In genomic region chr1:112237983-112238515, GRCh38 we compare ENCODE assay signal across 1 cellular context.
TF ChIP-seq lines count a peak whose summit lies in the region.

No MANE protein-coding gene starts in this region.

TF ChIP-seq in GM23338, 12 proteins besides CTCF, POLR2A, EP300 and RAD21 (continued from another document):
- TF ChIP-seq, protein P1, sequence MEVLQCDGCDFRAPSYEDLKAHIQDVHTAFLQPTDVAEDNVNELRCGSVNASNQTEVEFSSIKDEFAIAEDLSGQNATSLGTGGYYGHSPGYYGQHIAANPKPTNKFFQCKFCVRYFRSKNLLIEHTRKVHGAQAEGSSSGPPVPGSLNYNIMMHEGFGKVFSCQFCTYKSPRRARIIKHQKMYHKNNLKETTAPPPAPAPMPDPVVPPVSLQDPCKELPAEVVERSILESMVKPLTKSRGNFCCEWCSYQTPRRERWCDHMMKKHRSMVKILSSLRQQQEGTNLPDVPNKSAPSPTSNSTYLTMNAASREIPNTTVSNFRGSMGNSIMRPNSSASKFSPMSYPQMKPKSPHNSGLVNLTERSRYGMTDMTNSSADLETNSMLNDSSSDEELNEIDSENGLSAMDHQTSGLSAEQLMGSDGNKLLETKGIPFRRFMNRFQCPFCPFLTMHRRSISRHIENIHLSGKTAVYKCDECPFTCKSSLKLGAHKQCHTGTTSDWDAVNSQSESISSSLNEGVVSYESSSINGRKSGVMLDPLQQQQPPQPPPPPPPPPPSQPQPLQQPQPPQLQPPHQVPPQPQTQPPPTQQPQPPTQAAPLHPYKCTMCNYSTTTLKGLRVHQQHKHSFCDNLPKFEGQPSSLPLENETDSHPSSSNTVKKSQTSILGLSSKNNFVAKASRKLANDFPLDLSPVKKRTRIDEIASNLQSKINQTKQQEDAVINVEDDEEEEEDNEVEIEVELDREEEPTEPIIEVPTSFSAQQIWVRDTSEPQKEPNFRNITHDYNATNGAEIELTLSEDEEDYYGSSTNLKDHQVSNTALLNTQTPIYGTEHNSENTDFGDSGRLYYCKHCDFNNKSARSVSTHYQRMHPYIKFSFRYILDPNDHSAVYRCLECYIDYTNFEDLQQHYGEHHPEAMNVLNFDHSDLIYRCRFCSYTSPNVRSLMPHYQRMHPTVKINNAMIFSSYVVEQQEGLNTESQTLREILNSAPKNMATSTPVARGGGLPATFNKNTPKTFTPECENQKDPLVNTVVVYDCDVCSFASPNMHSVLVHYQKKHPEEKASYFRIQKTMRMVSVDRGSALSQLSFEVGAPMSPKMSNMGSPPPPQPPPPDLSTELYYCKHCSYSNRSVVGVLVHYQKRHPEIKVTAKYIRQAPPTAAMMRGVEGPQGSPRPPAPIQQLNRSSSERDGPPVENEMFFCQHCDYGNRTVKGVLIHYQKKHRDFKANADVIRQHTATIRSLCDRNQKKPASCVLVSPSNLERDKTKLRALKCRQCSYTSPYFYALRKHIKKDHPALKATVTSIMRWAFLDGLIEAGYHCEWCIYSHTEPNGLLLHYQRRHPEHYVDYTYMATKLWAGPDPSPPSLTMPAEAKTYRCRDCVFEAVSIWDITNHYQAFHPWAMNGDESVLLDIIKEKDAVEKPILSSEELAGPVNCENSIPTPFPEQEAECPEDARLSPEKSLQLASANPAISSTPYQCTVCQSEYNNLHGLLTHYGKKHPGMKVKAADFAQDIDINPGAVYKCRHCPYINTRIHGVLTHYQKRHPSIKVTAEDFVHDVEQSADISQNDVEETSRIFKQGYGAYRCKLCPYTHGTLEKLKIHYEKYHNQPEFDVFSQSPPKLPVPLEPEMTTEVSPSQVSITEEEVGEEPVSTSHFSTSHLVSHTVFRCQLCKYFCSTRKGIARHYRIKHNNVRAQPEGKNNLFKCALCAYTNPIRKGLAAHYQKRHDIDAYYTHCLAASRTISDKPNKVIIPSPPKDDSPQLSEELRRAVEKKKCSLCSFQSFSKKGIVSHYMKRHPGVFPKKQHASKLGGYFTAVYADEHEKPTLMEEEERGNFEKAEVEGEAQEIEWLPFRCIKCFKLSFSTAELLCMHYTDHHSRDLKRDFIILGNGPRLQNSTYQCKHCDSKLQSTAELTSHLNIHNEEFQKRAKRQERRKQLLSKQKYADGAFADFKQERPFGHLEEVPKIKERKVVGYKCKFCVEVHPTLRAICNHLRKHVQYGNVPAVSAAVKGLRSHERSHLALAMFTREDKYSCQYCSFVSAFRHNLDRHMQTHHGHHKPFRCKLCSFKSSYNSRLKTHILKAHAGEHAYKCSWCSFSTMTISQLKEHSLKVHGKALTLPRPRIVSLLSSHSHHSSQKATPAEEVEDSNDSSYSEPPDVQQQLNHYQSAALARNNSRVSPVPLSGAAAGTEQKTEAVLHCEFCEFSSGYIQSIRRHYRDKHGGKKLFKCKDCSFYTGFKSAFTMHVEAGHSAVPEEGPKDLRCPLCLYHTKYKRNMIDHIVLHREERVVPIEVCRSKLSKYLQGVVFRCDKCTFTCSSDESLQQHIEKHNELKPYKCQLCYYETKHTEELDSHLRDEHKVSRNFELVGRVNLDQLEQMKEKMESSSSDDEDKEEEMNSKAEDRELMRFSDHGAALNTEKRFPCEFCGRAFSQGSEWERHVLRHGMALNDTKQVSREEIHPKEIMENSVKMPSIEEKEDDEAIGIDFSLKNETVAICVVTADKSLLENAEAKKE (CRISPR knock-in tag; IDR thresholded peaks at IDR 0.05): no peak
- no peak for TF ChIP-seq POLR2AphosphoS5 (IDR thresholded peaks at IDR 0.05; ENCODE audit: low read depth)
- TF ChIP-seq REST (IDR thresholded peaks at IDR 0.05; ENCODE audit: unreplicated experiment): no peak
TF ChIP-seq in GM23338: peak in this region for 0.
